ENCODE assay signal across 1 cellular context in genomic region chr18:2963048-2963447, GRCh38.
TF ChIP-seq lines count a peak whose summit lies in the region.

No MANE protein-coding gene starts in this region.

TF ChIP-seq in GM12878, 131 proteins besides CTCF, POLR2A, EP300 and RAD21:
- peak; percentile 39; the same call in 1 of the 2 replicates for TF ChIP-seq PKNOX1 (IDR thresholded peaks at IDR 0.05)
- TF ChIP-seq RUNX3 (IDR thresholded peaks at IDR 0.05; ENCODE audit: low read length): 0 out of 2 replicates have a peak, but pooled peaks have one; percentile 2
- 0 out of 2 replicates have a peak, but pooled peaks have one; percentile 32 for TF ChIP-seq LARP7 (IDR thresholded peaks at IDR 0.05)
- peak; percentile 76 for TF ChIP-seq CREB1 (IDR thresholded peaks at IDR 0.05; ENCODE audit: low read depth)
- TF ChIP-seq E2F8 (IDR thresholded peaks at IDR 0.05; ENCODE audit: low read depth, partially characterized antibody): no peak
